8 cellular contexts compared by ENCODE assay signal in the genomic region with DNA sequence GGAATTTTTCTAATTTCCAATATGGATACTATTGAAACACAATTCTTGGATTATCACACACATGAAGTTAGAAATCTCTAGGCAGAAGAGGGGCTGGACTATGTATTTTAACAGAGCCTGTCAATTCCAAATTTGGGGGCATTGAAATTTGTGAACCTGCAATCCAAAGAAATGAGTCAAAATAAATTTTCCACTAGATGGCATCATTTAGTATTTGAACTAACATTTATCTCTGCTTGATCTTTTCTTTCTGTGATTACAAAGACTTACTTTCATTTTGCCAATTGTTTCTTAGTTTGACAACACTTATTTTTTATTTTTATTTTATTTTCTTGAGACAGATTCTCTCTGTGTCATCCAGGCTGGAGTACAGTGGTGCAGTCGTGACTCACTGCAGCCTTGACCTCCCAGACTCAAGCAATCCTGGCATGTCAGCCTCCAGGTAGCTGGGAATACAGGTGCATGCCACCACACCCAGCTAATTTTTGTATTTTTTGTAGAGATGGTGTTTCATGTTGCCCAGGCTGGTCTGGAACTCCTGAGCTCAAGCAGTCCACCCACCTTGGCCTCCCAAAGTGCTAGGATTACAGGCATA. TPM values are rescaled to one million over a fixed set of nuclear protein-coding genes. Genes with fewer than 3 reads are reported as not detected.
A peak's percentile ranks its signal among the peaks of the same experiment; 100 is the strongest.
DNase-seq lines count a peak whose midpoint lies in the region; ATAC-seq and TF ChIP-seq lines count a peak whose summit lies in the region.

No MANE protein-coding gene starts in this region.

- POLR2A ChIA-PET in CD4-positive, alpha-beta memory T cell (lab: Charles Lee; ENCODE audit: partially characterized antibody) = no interaction called here
- POLR2A ChIA-PET in HEK293 (lab: Yijun Ruan, JAX) = no interaction called here

- TF ChIP-seq CTCF in HEK293 (tag by site-specific recombination; IDR thresholded peaks at IDR 0.05) = no peak
- TF ChIP-seq CTCF in VCaP (conservative IDR thresholded peaks at IDR 0.05) = peak; percentile 70

- peak overlapping the region in 3 of 8 donors; percentile 36 to 65 (median 40) for H3K4me3 Mint-ChIP-seq in CD4-positive, alpha-beta memory T cell

- DNase-seq in CD4-positive, alpha-beta memory T cell = peak in 4 of 5 donors; percentile 45 to 49 (median 47)
- peak; percentile 52 for DNase-seq in kidney tubule cell (ENCODE audit: low spot score)
- DNase-seq in UCSD-AML1 (lab: John Stamatoyannopoulos, UW; ENCODE audit: unreplicated experiment) = no peak
- no peak for DNase-seq in NK-92 treated with Interleukin-12 subunit alpha and Interleukin-12 subunit beta, amount 100 ng/mL, for 24 hours (lab: John Stamatoyannopoulos, UW)
- DNase-seq in posterior vena cava (ENCODE audit: low spot score) = no peak

- H3K36me3 ChIP-seq in CD4-positive, alpha-beta memory T cell (ENCODE audit: insufficient read depth, low read length) = no peaks in the 10 kb centered on the region
- H3K36me3 ChIP-seq in HEK293 (ENCODE audit: control insufficient read depth in 2 of 2, insufficient read depth in 1 of 2, low read length in 2 of 2) = peaks cover 0 to 6% of the 10 kb centered on the region in 2 experiments; a peak in 1 of 3 replicates

- no peak overlapping the region for H3K4me3 ChIP-seq in CD4-positive, alpha-beta memory T cell (ENCODE audit: low read length in 2 of 2)
- H3K4me3 ChIP-seq in HEK293 (ENCODE audit: low read depth, low read length) = no peak overlapping the region

- intact Hi-C loops in CD4-positive, alpha-beta memory T cell (cut with micrococcal nuclease) = loop anchor here (1.0 to 2.0 kb wide), 4 partner anchors 67 to 498 kb away; no protein-coding TSS in a partner anchor
- intact Hi-C loops in posterior vena cava (cut with DNase I) = loop anchor here (5.0 to 10.0 kb wide), 2 partner anchors 131 to 138 kb away; no protein-coding TSS in a partner anchor

- H3K9me3 Mint-ChIP-seq in CD4-positive, alpha-beta memory T cell = no peaks in the 10 kb centered on the region

- no peaks in the 10 kb centered on the region for H3K27me3 Mint-ChIP-seq in CD4-positive, alpha-beta memory T cell

- peaks cover 17% of the 10 kb centered on the region for H3K4me1 ChIP-seq in CD4-positive, alpha-beta memory T cell (ENCODE audit: insufficient read depth, low read length)
- no peaks in the 10 kb centered on the region for H3K4me1 ChIP-seq in HEK293 (ENCODE audit: control insufficient read depth, insufficient read depth, low read length)

- peaks cover 18 to 41% (median 28%) of the 10 kb centered on the region in 4 donors for H3K4me1 Mint-ChIP-seq in CD4-positive, alpha-beta memory T cell

- H3K27ac ChIP-seq in CD4-positive, alpha-beta memory T cell (ENCODE audit: low read depth, low read length) = no peak overlapping the region
- H3K27ac ChIP-seq in HEK293 (ENCODE audit: extremely low read depth, low read depth, low read length) = no peak overlapping the region
- peak overlapping the region; percentile 95; the same call in 1 of the 2 replicates for H3K27ac ChIP-seq in VCaP

- CTCF ChIA-PET in CD4-positive, alpha-beta memory T cell (lab: Charles Lee; ENCODE audit: partially characterized antibody) = interaction anchor here (0.8 to 9.3 kb wide), 16 partner anchors 11 to 499 kb away, joined by 3 to 84 read pairs (median 5); no protein-coding TSS in a partner anchor
- CTCF ChIA-PET in HEK293 (lab: Yijun Ruan, JAX) = interaction anchor here (0.7 to 2.3 kb wide), 8 partner anchors 11 to 497 kb away, joined by 3 to 11 read pairs (median 4); no protein-coding TSS in a partner anchor

- ATAC-seq in GM21619 (IDR thresholded peaks at IDR 0.05; ENCODE audit: unreplicated experiment) = no peak

- peaks cover 0 to 4% of the 10 kb centered on the region in 2 donors for H3K36me3 Mint-ChIP-seq in CD4-positive, alpha-beta memory T cell

- H3K9me3 ChIP-seq in CD4-positive, alpha-beta memory T cell (ENCODE audit: control insufficient read depth in 1 of 2, low read length in 2 of 2) = no peaks in the 10 kb centered on the region
- H3K9me3 ChIP-seq in HEK293 (ENCODE audit: control insufficient read depth, insufficient read depth, low read depth, low read length) = no peaks in the 10 kb centered on the region

- H3K27me3 ChIP-seq in CD4-positive, alpha-beta memory T cell (ENCODE audit: insufficient read depth, low read length) = no peaks in the 10 kb centered on the region

- H3K27ac Mint-ChIP-seq in CD4-positive, alpha-beta memory T cell = peak overlapping the region in 6 of 7 donors; percentile 9 to 84 (median 48)

TF ChIP-seq in HEK293, 187 proteins besides CTCF, POLR2A, EP300 and RAD21:
- TF ChIP-seq, protein P1, sequence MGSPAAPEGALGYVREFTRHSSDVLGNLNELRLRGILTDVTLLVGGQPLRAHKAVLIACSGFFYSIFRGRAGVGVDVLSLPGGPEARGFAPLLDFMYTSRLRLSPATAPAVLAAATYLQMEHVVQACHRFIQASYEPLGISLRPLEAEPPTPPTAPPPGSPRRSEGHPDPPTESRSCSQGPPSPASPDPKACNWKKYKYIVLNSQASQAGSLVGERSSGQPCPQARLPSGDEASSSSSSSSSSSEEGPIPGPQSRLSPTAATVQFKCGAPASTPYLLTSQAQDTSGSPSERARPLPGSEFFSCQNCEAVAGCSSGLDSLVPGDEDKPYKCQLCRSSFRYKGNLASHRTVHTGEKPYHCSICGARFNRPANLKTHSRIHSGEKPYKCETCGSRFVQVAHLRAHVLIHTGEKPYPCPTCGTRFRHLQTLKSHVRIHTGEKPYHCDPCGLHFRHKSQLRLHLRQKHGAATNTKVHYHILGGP (tag by site-specific recombination; IDR thresholded peaks at IDR 0.05) = no peak
- peak; percentile 34; the same call in 1 of the 2 replicates for TF ChIP-seq PRDM1 (tag by site-specific recombination; IDR thresholded peaks at IDR 0.05)
- no peak for TF ChIP-seq ZNF530 (tag by site-specific recombination; IDR thresholded peaks at IDR 0.05; ENCODE audit: low read depth)
- TF ChIP-seq ZNF654 (tag by site-specific recombination; IDR thresholded peaks at IDR 0.05; ENCODE audit: low read depth) = peak; percentile 62
- no peak for TF ChIP-seq ZNF121 (tag by site-specific recombination; IDR thresholded peaks at IDR 0.05)
- TF ChIP-seq, protein P2, sequence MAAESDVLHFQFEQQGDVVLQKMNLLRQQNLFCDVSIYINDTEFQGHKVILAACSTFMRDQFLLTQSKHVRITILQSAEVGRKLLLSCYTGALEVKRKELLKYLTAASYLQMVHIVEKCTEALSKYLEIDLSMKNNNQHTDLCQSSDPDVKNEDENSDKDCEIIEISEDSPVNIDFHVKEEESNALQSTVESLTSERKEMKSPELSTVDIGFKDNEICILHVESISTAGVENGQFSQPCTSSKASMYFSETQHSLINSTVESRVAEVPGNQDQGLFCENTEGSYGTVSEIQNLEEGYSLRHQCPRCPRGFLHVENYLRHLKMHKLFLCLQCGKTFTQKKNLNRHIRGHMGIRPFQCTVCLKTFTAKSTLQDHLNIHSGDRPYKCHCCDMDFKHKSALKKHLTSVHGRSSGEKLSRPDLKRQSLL (tag by site-specific recombination; IDR thresholded peaks at IDR 0.05) = no peak
- no peak for TF ChIP-seq WT1 (tag by site-specific recombination; IDR thresholded peaks at IDR 0.05)
- no peak for TF ChIP-seq FEZF1 (tag by site-specific recombination; IDR thresholded peaks at IDR 0.05)
- TF ChIP-seq GFI1B (tag by site-specific recombination; IDR thresholded peaks at IDR 0.05) = no peak
- TF ChIP-seq ZNF140 (tag by site-specific recombination; IDR thresholded peaks at IDR 0.05) = no peak

RNA-seq across cellular contexts. Expression of a gene that starts 2.7 kb away (rescaled TPM):
- total RNA-seq in CD4-positive, alpha-beta memory T cell = 10 to 100 TPM; 54.5 to 60.4 TPM
- polyA plus RNA-seq in CD4-positive, alpha-beta memory T cell = 100 to 1,000 TPM; 260 to 446 TPM
- total RNA-seq in posterior vena cava = 10 to 100 TPM; 61.6 to 65.9 TPM

Comparison
In these comparisons a context has a peak if more than half of its experiments do, and no peak if none do; other contexts are left out.
1. DNase-seq: peak in CD4-positive, alpha-beta memory T cell (4 of 5) and kidney tubule cell (single experiment); none in UCSD-AML1 (single experiment), NK-92 treated with Interleukin-12 subunit alpha and Interleukin-12 subunit beta, amount 100 ng/mL, for 24 hours (single experiment) and posterior vena cava (single experiment).